In genomic region chr3:64344721-64345207, GRCh38 we compare ENCODE assay signal across 11 cellular contexts.
DNase-seq lines count a peak whose midpoint lies in the region; ATAC-seq and TF ChIP-seq lines count a peak whose summit lies in the region.
"Had no signal": no experiment of that assay in that cellular context is flagged by ENCODE, and none has a peak within 500 bp of the region (broad histone marks: within the 10 kb centered on the region; RNA-seq: fewer than 3 reads in every experiment).

No MANE protein-coding gene starts in this region.

- H3K4me1 Mint-ChIP-seq in effector memory CD8-positive, alpha-beta T cell (ENCODE audit: low read depth in 2 of 2): no peaks in the 10 kb centered on the region

- no peaks in the 10 kb centered on the region for H3K27me3 ChIP-seq in SJCRH30

- TF ChIP-seq CTCF in cardiac fibroblast (IDR thresholded peaks at IDR 0.05; ENCODE audit: low read depth, low read length): no peak

- H3K4me3 ChIP-seq in cardiac fibroblast (replicated peaks in 1 of 2; ENCODE audit: low read depth in 2 of 2, low read length in 2 of 2) (no peak overlapping the region), urinary bladder (ENCODE audit: low read depth, low read length) (no peak overlapping the region), SJCRH30 (no peak overlapping the region)

- no peak overlapping the region for H3K27ac Mint-ChIP-seq in effector memory CD8-positive, alpha-beta T cell
- H3K27ac Mint-ChIP-seq: activated CD8-positive, alpha-beta T cell treated with anti-CD3 and anti-CD28 coated beads for 36 hours had no signal

- peaks cover 0 to 5% of the 10 kb centered on the region in 2 donors for H3K9me3 Mint-ChIP-seq in effector memory CD8-positive, alpha-beta T cell
- H3K9me3 Mint-ChIP-seq: activated CD8-positive, alpha-beta T cell treated with anti-CD3 and anti-CD28 coated beads for 36 hours had no signal

- 23% methylated on average over 4 of the region's 4 CpGs for WGBS in urinary bladder

- peaks cover 7 to 8% of the 10 kb centered on the region in 2 donors for H3K27me3 Mint-ChIP-seq in effector memory CD8-positive, alpha-beta T cell

- no peaks in the 10 kb centered on the region for H3K36me3 ChIP-seq in urinary bladder (ENCODE audit: insufficient read depth)
- H3K36me3 ChIP-seq in SJCRH30: no peaks in the 10 kb centered on the region

- no peaks in the 10 kb centered on the region for H3K36me3 Mint-ChIP-seq in effector memory CD8-positive, alpha-beta T cell (ENCODE audit: insufficient read depth)

- DNase-seq in SIG-M5 treated with dmso at 0.1 percent for 504 hours (lab: John Stamatoyannopoulos, UW; ENCODE audit: unreplicated experiment): peak; percentile 93
- DNase-seq in SIG-M5 (lab: John Stamatoyannopoulos, UW): no peak
- peak; percentile 74 to 87 for DNase-seq in cardiac fibroblast (ENCODE audit: low read depth in 2 of 2)
- no peak for DNase-seq in left lobe of liver (ENCODE audit: low spot score)
- DNase-seq in effector memory CD8-positive, alpha-beta T cell: no peak
- no peak for DNase-seq in GDM1 (lab: John Stamatoyannopoulos, UW)
- no peak for DNase-seq in SJCRH30
- DNase-seq: activated CD8-positive, alpha-beta T cell treated with anti-CD3 and anti-CD28 coated beads for 36 hours; NK-92 treated with Interleukin-12 subunit alpha and Interleukin-12 subunit beta, amount 100 ng/mL, for 24 hours had no signal

- no peaks in the 10 kb centered on the region for H3K9me3 ChIP-seq in SJCRH30 (replicated peaks)

- no peak overlapping the region for H3K4me3 Mint-ChIP-seq in effector memory CD8-positive, alpha-beta T cell
- H3K4me3 Mint-ChIP-seq: activated CD8-positive, alpha-beta T cell treated with anti-CD3 and anti-CD28 coated beads for 36 hours had no signal

- peak overlapping the region; percentile 44 for H3K27ac ChIP-seq in urinary bladder (ENCODE audit: low read depth)
- H3K27ac ChIP-seq in SJCRH30: no peak overlapping the region
- H3K27ac ChIP-seq: KMS-11 had no signal

- H3K4me1 ChIP-seq in urinary bladder (ENCODE audit: insufficient read depth) (peaks cover 3% of the 10 kb centered on the region), SJCRH30 (no peaks in the 10 kb centered on the region)

- ATAC-seq in left lobe of liver: peak; percentile 15
- ATAC-seq in effector memory CD8-positive, alpha-beta T cell (replicated peaks): no peak
- ATAC-seq: activated CD8-positive, alpha-beta T cell treated with anti-CD3 and anti-CD28 coated beads for 36 hours had no signal

Comparison
In these comparisons a context has a peak if more than half of its experiments do, and no peak if none do; other contexts are left out.
1. DNase-seq: peak in SIG-M5 treated with dmso at 0.1 percent for 504 hours (single experiment) and cardiac fibroblast (2 of 2); none in SIG-M5 (single experiment), left lobe of liver (single experiment), effector memory CD8-positive, alpha-beta T cell (0 of 3), GDM1 (single experiment) and SJCRH30 (0 of 2).